In genomic region chr17:75393523-75394331, GRCh38 we compare ENCODE assay signal across 8 cellular contexts. TPM values are rescaled to one million over a fixed set of nuclear protein-coding genes. Genes with fewer than 3 reads are reported as not detected.
A peak's percentile ranks its signal among the peaks of the same experiment; 100 is the strongest.
DNase-seq lines count a peak whose midpoint lies in the region; ATAC-seq and TF ChIP-seq lines count a peak whose summit lies in the region.

No MANE protein-coding gene starts in this region.

- peak overlapping the region; percentile 79 for H3K9ac ChIP-seq in GM23248
- H3K9ac ChIP-seq in Loucy (ENCODE audit: low read depth, low read length, poor library complexity, severe bottlenecking): peak overlapping the region; percentile 73

- H3K27me3 ChIP-seq in GM23248 (replicated peaks; ENCODE audit: insufficient read depth) (no peaks in the 10 kb centered on the region), Loucy (ENCODE audit: insufficient read depth, low read length, poor library complexity, severe bottlenecking) (no peaks in the 10 kb centered on the region)

- H3K4me3 ChIP-seq in GM23248 (peak overlapping the region; percentile 96), Loucy (ENCODE audit: low read length, poor library complexity, severe bottlenecking) (peak overlapping the region; percentile 76), fibroblast of villous mesenchyme (ENCODE audit: low read depth, low read length) (peak overlapping the region; percentile 85)

- peak; percentile 94 for DNase-seq in DMS153 treated with DMSO at 0.1 percent for 48 hours (lab: John Stamatoyannopoulos, UW; ENCODE audit: unreplicated experiment)
- peak; percentile 99 for DNase-seq in GM23248
- peak; percentile 93 for DNase-seq in activated effector memory CD4-positive, alpha-beta T cell treated with anti-CD3 and anti-CD28 coated beads, Interleukin-2, amount 50 U/mL, for 16 hours
- peak; percentile 98 for DNase-seq in fibroblast of villous mesenchyme (ENCODE audit: low read depth)
- peak; percentile 99 for DNase-seq in nephron progenitor cell
- peak; percentile 90 for DNase-seq in stimulated activated naive CD8-positive, alpha-beta T cell treated with anti-CD3 and anti-CD28 coated beads, Interleukin-15, Interleukin-2, amounts not matched to agents 100 U/mL and 50 U/mL, for 24 hours

- no peaks in the 10 kb centered on the region for H3K9me3 Mint-ChIP-seq in nephron progenitor cell

- H3K79me2 ChIP-seq in GM23248 (ENCODE audit: insufficient read depth) (peaks cover 98% of the 10 kb centered on the region), Loucy (ENCODE audit: insufficient read depth, low read length) (peaks cover 97% of the 10 kb centered on the region)

- H3K4me3 Mint-ChIP-seq in nephron progenitor cell: peak overlapping the region; percentile 96

- TF ChIP-seq POLR2A in Raji (IDR thresholded peaks at IDR 0.05; ENCODE audit: insufficient read depth, low read depth, low read length): peak; percentile 64

- peak overlapping the region; percentile 53 for H3K27ac ChIP-seq in GM23248

- peaks cover 21% of the 10 kb centered on the region for H3K36me3 Mint-ChIP-seq in nephron progenitor cell (ENCODE audit: low read depth)

- peaks cover 4% of the 10 kb centered on the region for H3K27me3 Mint-ChIP-seq in nephron progenitor cell (ENCODE audit: low read depth, poor library complexity)

- ATAC-seq in stimulated activated naive CD8-positive, alpha-beta T cell treated with anti-CD3 and anti-CD28 coated beads, Interleukin-15, Interleukin-2, amounts not matched to agents 100 U/mL and 50 U/mL, for 24 hours: peak; percentile 97

- H3K36me3 ChIP-seq in GM23248 (ENCODE audit: low read depth) (no peaks in the 10 kb centered on the region), Loucy (ENCODE audit: insufficient read depth, low read length) (peaks cover 35% of the 10 kb centered on the region)

- in situ Hi-C loops in GM23248 (cut with MboI): no loop called here

- H4K20me1 ChIP-seq in GM23248 (ENCODE audit: insufficient read depth) (no peaks in the 10 kb centered on the region), Loucy (ENCODE audit: insufficient read depth, low read length, poor library complexity, severe bottlenecking) (peaks cover 71% of the 10 kb centered on the region)

- H3K9me3 ChIP-seq in GM23248 (ENCODE audit: low read depth) (no peaks in the 10 kb centered on the region), Loucy (ENCODE audit: insufficient read depth, low read depth, low read length) (no peaks in the 10 kb centered on the region)

- H3K9me2 ChIP-seq in GM23248 (ENCODE audit: insufficient read depth) (no peaks in the 10 kb centered on the region), Loucy (replicated peaks; ENCODE audit: low read depth, low read length) (no peaks in the 10 kb centered on the region)

- H3K4me1 ChIP-seq in GM23248 (ENCODE audit: insufficient read depth): peaks cover 43% of the 10 kb centered on the region
- peaks cover 39% of the 10 kb centered on the region for H3K4me1 ChIP-seq in Loucy (ENCODE audit: insufficient read depth, low read length, poor library complexity, severe bottlenecking)

- H3K27ac Mint-ChIP-seq in nephron progenitor cell: peak overlapping the region; percentile 99

- TF ChIP-seq CTCF in Loucy (conservative IDR thresholded peaks at IDR 0.05; ENCODE audit: low read length) (no peak), fibroblast of villous mesenchyme (IDR thresholded peaks at IDR 0.05; ENCODE audit: insufficient read depth, low read depth, low read length) (no peak), nephron progenitor cell (IDR thresholded peaks at IDR 0.05) (no peak)

- H3F3A ChIP-seq in GM23248 (ENCODE audit: insufficient read depth) (peaks cover 44% of the 10 kb centered on the region), Loucy (ENCODE audit: low read depth) (no peaks in the 10 kb centered on the region)

- 1 to 2% methylated on average over 23 to 24 of the region's 28 CpGs for WGBS in GM23248 (ENCODE audit: low coverage in 1 of 2, low lambda C conversion rate in 2 of 2, missing lambda C conversion rate in 2 of 2), 2 experiments

- H2AFZ ChIP-seq in GM23248 (peak overlapping the region; percentile 92), Loucy (ENCODE audit: low read length) (no peak overlapping the region)

- peaks cover 66% of the 10 kb centered on the region for H3K4me1 Mint-ChIP-seq in nephron progenitor cell

- H3K4me2 ChIP-seq in GM23248 (ENCODE audit: unreplicated experiment): peak overlapping the region; percentile 83
- H3K4me2 ChIP-seq in Loucy (ENCODE audit: low read depth, low read length, poor library complexity, severe bottlenecking): peak overlapping the region; percentile 95

RNA-seq across cellular contexts. Expression of gene GRB2, which starts 11.8 kb away (rescaled TPM):
- 65.0 and 103 TPM in 2 replicates for total RNA-seq in GM23248 (2014; rRNA removed; shearing (Covaris generic))
- polyA plus RNA-seq in GM23248 (2016; fragmentation: Nextera tagmentation; extraction: Ambion mirVana): 96.6 and 105 TPM in 2 replicates
- total RNA-seq in fibroblast of villous mesenchyme: 78.0 and 98.0 TPM in 2 replicates

Comparison
In these comparisons a context has a peak if more than half of its experiments do, and no peak if none do; other contexts are left out.
1. Peak in every context shown above with its lines: DNase-seq, ATAC-seq, H3K4me3 ChIP-seq and H3K27ac ChIP-seq.